In the genomic region with DNA sequence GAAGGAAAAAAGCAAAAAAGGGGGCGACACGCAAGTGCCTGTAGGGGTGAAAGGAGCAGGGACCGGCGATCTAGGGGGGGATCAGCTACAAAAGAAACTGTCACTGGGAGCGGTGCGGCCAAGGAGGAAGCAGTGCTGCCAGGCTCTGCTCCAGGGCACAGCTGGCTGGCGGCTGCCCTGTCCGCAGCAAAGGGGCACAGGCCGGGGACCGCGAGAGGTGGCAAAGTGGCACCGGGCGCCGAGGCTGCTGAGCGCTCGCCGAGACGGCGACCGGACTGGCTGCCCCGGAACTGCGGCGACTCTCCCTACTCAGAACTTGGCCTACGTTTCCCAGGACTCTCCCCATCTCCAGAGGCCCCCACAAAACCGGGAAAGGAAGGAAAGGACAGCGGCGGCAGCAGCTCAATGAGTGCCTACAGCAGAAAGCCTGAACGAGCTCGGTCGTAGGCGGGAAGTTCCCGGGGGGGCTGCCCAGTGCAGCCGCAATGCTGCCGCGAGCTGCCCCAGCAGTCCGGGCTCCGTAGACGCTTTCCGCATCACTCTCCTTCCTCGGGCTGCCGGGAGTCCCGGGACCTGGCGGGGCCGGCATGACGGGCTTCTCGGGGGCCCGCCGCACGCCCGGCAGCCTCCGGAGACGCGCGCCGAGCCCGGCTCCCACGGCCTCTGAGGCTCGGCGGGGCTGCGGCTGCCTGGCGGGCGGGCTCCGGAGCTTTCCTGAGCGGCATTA, we compare ENCODE assay signal across 8 cellular contexts. TPM values are rescaled to one million over a fixed set of nuclear protein-coding genes. Genes with fewer than 3 reads are reported as not detected.
A peak's percentile ranks its signal among the peaks of the same experiment; 100 is the strongest.
DNase-seq lines count a peak whose midpoint lies in the region; ATAC-seq and TF ChIP-seq lines count a peak whose summit lies in the region.

No MANE protein-coding gene starts in this region.

- no peaks in the 10 kb centered on the region for H3K9me3 ChIP-seq in liver (ENCODE audit: control insufficient read depth in 4 of 4, low read length in 3 of 4)

- no peaks in the 10 kb centered on the region for H3K36me3 Mint-ChIP-seq in WTC11

- TF ChIP-seq CTCF in WTC11 (IDR thresholded peaks at IDR 0.05): no peak
- no peak for TF ChIP-seq CTCF in coronary artery (IDR thresholded peaks at IDR 0.05)
- no peak for TF ChIP-seq CTCF in liver (IDR thresholded peaks at IDR 0.05; ENCODE audit: low read depth, low read length, missing input control)

- H3K27ac ChIP-seq in coronary artery: peak overlapping the region; percentile 98 to 99
- H3K27ac ChIP-seq in liver (ENCODE audit: low read depth in 1 of 2, low read length in 2 of 2): peak overlapping the region; percentile 93 to 95

- H3K36me3 ChIP-seq in liver (ENCODE audit: control insufficient read depth in 4 of 4, insufficient read depth in 3 of 4, low read depth in 1 of 4, low read length in 3 of 4): no peaks in the 10 kb centered on the region

- H3K9ac ChIP-seq in liver (ENCODE audit: low read depth in 1 of 2, low read length in 2 of 2): peak overlapping the region; percentile 62 to 92

- H3K27ac Mint-ChIP-seq in WTC11: no peak overlapping the region

- no peaks in the 10 kb centered on the region for H3K27me3 ChIP-seq in liver (ENCODE audit: control insufficient read depth in 4 of 4, insufficient read depth in 4 of 4, low read length in 3 of 4)

- ATAC-seq in GM21447 (IDR thresholded peaks at IDR 0.05; ENCODE audit: unreplicated experiment): peak; percentile 17
- ATAC-seq in WTC11: peak; percentile 9

- peak; percentile 47 for DNase-seq in EH (ENCODE audit: low read depth)
- peak; percentile 22 for DNase-seq in HuH-7 (ENCODE audit: low spot score)
- DNase-seq in WTC11 (ENCODE audit: low spot score): peak; percentile 44
- DNase-seq in coronary artery (ENCODE audit: low spot score): peak; percentile 79
- peak; percentile 39 for DNase-seq in stimulated activated CD8-positive, alpha-beta memory T cell treated with anti-CD3 and anti-CD28 coated beads, Interleukin-12 subunit alpha, Interleukin-12 subunit beta, amount 100 ng/mL, for 4 hours (ENCODE audit: low read depth)
- DNase-seq in GM19238 (ENCODE audit: insufficient read length, low spot score): no peak

- TF ChIP-seq RAD21 in liver (IDR thresholded peaks at IDR 0.05): no peak

- CTCF ChIA-PET in WTC11 (lab: Charles Lee): interaction anchor here (1.2 to 2.8 kb wide), 7 partner anchors 8 to 223 kb away, joined by 3 to 14 read pairs (median 6); a partner anchor contains a TSS

- H3K4me3 Mint-ChIP-seq in WTC11: peak overlapping the region; percentile 69

- peaks cover 18% of the 10 kb centered on the region for H3K4me1 Mint-ChIP-seq in WTC11

- POLR2A ChIA-PET in WTC11 (lab: Charles Lee): interaction anchor here (1.2 kb wide), 2 partner anchors 8 kb away, joined by 3 to 5 read pairs; no protein-coding TSS in a partner anchor

- WGBS in liver: under 1% methylated on average over 64 of the region's 64 CpGs

- H3K27me3 Mint-ChIP-seq in WTC11 (ENCODE audit: low read depth): peaks cover 98% of the 10 kb centered on the region

- H3K4me1 ChIP-seq in liver (ENCODE audit: control insufficient read depth in 4 of 4, insufficient read depth in 4 of 4, low read length in 3 of 4): peaks cover 2 to 18% (median 13%) of the 10 kb centered on the region in 4 donors

- H3K9me3 Mint-ChIP-seq in WTC11: no peaks in the 10 kb centered on the region

- H3K4me3 ChIP-seq in coronary artery (peak overlapping the region; percentile 89), liver (ENCODE audit: low read depth in 1 of 3, low read length in 3 of 3) (peak overlapping the region; percentile 74 to 94 (median 84))

TF ChIP-seq in WTC11, 78 proteins besides CTCF, POLR2A, EP300 and RAD21:
- TF ChIP-seq, protein P1, sequence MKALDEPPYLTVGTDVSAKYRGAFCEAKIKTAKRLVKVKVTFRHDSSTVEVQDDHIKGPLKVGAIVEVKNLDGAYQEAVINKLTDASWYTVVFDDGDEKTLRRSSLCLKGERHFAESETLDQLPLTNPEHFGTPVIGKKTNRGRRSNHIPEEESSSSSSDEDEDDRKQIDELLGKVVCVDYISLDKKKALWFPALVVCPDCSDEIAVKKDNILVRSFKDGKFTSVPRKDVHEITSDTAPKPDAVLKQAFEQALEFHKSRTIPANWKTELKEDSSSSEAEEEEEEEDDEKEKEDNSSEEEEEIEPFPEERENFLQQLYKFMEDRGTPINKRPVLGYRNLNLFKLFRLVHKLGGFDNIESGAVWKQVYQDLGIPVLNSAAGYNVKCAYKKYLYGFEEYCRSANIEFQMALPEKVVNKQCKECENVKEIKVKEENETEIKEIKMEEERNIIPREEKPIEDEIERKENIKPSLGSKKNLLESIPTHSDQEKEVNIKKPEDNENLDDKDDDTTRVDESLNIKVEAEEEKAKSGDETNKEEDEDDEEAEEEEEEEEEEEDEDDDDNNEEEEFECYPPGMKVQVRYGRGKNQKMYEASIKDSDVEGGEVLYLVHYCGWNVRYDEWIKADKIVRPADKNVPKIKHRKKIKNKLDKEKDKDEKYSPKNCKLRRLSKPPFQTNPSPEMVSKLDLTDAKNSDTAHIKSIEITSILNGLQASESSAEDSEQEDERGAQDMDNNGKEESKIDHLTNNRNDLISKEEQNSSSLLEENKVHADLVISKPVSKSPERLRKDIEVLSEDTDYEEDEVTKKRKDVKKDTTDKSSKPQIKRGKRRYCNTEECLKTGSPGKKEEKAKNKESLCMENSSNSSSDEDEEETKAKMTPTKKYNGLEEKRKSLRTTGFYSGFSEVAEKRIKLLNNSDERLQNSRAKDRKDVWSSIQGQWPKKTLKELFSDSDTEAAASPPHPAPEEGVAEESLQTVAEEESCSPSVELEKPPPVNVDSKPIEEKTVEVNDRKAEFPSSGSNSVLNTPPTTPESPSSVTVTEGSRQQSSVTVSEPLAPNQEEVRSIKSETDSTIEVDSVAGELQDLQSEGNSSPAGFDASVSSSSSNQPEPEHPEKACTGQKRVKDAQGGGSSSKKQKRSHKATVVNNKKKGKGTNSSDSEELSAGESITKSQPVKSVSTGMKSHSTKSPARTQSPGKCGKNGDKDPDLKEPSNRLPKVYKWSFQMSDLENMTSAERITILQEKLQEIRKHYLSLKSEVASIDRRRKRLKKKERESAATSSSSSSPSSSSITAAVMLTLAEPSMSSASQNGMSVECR (CRISPR knock-in tag; IDR thresholded peaks at IDR 0.05; ENCODE audit: borderline replicate concordance): 0 out of 2 replicates have a peak, but pooled peaks have one; percentile 24
- TF ChIP-seq SOX15 (CRISPR knock-in tag; IDR thresholded peaks at IDR 0.05): no peak

TF ChIP-seq in liver, 16 proteins besides CTCF, POLR2A, EP300 and RAD21:
- TF ChIP-seq FOXA1 (IDR thresholded peaks at IDR 0.05) (no peak), YY1 (IDR thresholded peaks at IDR 0.05) (no peak), TAF1 (conservative IDR thresholded peaks at IDR 0.05) (no peak), NR2F2 (IDR thresholded peaks at IDR 0.05) (no peak), GABPA (IDR thresholded peaks at IDR 0.05 in 1 of 2, conservative IDR thresholded peaks at IDR 0.05 in 1 of 2) (no peak), HNF4A (conservative IDR thresholded peaks at IDR 0.05) (no peak), FOXA2 (IDR thresholded peaks at IDR 0.05) (no peak), RXRA (IDR thresholded peaks at IDR 0.05) (no peak)
- TF ChIP-seq, protein P2, sequence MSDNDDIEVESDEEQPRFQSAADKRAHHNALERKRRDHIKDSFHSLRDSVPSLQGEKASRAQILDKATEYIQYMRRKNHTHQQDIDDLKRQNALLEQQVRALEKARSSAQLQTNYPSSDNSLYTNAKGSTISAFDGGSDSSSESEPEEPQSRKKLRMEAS (IDR thresholded peaks at IDR 0.05): no peak
TF ChIP-seq in liver: peak in this region for 0.

RNA-seq across cellular contexts. Expression of a gene that starts 1.0 kb away (rescaled TPM):
- total RNA-seq in WTC11 (2021) (0.11 to 0.14 TPM in 2 of 3 replicates, not detected in the other), liver (10 to 100 TPM in 1 of 2 donors, 1 to 10 TPM in 1; 2.6 to 27.4 TPM)
- polyA plus RNA-seq in liver: 1 to 10 TPM; 1.9 to 5.8 TPM

RNA-seq across cellular contexts. Expression of a gene that starts 9.0 kb away (rescaled TPM):
- total RNA-seq in WTC11 (2021) (50.4 to 53.5 TPM (median 53.5 TPM) in 3 replicates), liver (10 to 100 TPM; 16.9 to 45.0 TPM)
- polyA plus RNA-seq in liver: 10 to 100 TPM in 1 of 2 donors, 1 to 10 TPM in 1; 8.6 to 19.4 TPM
